8 cellular contexts compared by ENCODE assay signal in genomic region chr10:80453715-80454525, GRCh38. TPM values are rescaled to one million over a fixed set of nuclear protein-coding genes. Genes with fewer than 3 reads are reported as not detected.
DNase-seq lines count a peak whose midpoint lies in the region; ATAC-seq, FAIRE-seq and TF ChIP-seq lines count a peak whose summit lies in the region.

TSS of gene TSPAN14 (plus strand) at chr10:80454310. CDS start at chr10:80489234, 34,924 bp downstream.

- peak within 1 kb of the TSS; percentile 98 for H3K4me3 Mint-ChIP-seq in chondrocyte (ENCODE audit: unreplicated experiment)

- H3K27ac Mint-ChIP-seq in chondrocyte (ENCODE audit: unreplicated experiment): peak within 1 kb of the TSS; percentile 91

- peak within 1 kb of the TSS; percentile 80 to 81 for H3K4me3 ChIP-seq in kidney (ENCODE audit: low read length in 2 of 2)

- peak; percentile 67 for ATAC-seq in HG02678 (IDR thresholded peaks at IDR 0.05; ENCODE audit: unreplicated experiment)

- H3K36me3 Mint-ChIP-seq in chondrocyte (ENCODE audit: low read depth): no peaks in the 10 kb centered on the region

- no peaks in the 10 kb centered on the region for H3K9me3 ChIP-seq in kidney (ENCODE audit: control insufficient read depth in 1 of 2, low read length in 2 of 2)

- H3K4me1 Mint-ChIP-seq in chondrocyte (ENCODE audit: low read depth): peaks cover 35% of the 10 kb centered on the region

- H3K27me3 Mint-ChIP-seq in chondrocyte (ENCODE audit: low read depth): no peaks in the 10 kb centered on the region

- no peaks in the 10 kb centered on the region for H3K9me3 Mint-ChIP-seq in chondrocyte (ENCODE audit: low read depth)

- peaks cover 30 to 39% of the 10 kb centered on the region in 2 donors for H3K4me1 ChIP-seq in kidney (ENCODE audit: control insufficient read depth in 1 of 2, insufficient read depth in 1 of 2, low read depth in 1 of 2, low read length in 2 of 2)

- no peak for FAIRE-seq in kidney (lab: Jason Lieb, UNC)

- H3K9ac ChIP-seq in kidney (ENCODE audit: low read length in 2 of 2): peak within 1 kb of the TSS; percentile 67 to 86

- DNase-seq in NCI-H2107 (lab: John Stamatoyannopoulos, UW) (peak; percentile 19), NCI-H2107 treated with DMSO at 0.1 percent for 48 hours (lab: John Stamatoyannopoulos, UW; ENCODE audit: unreplicated experiment) (no peak), NCI-H1694 (lab: John Stamatoyannopoulos, UW) (peak; percentile 8), chondrocyte (ENCODE audit: low spot score) (no peak), kidney (peak; percentile 96)
- DNase-seq in activated CD4-positive, CD25-positive, alpha-beta regulatory T cell treated with anti-CD3 and anti-CD28 coated beads, Interleukin-2, amount 50 U/mL, for 72 hours: peak; percentile 78
- DNase-seq in stimulated activated CD4-positive, alpha-beta T cell treated with anti-CD3 and anti-CD28 coated beads, Interleukin-15, amount 100 ng/mL, for 1 hour (ENCODE audit: low read depth in 1 of 2, low spot score in 1 of 2): peak; percentile 61 to 65

- H3K27ac ChIP-seq in kidney (ENCODE audit: low read depth in 2 of 2, low read length in 2 of 2): peak within 1 kb of the TSS; percentile 86 to 89

- intact Hi-C loops in kidney (cut with DNase I): no loop called here

- H3K36me3 ChIP-seq in kidney (ENCODE audit: control insufficient read depth in 1 of 2, insufficient read depth in 2 of 2, low read length in 2 of 2): no peaks in the 10 kb centered on the region

- no peak for TF ChIP-seq CTCF in chondrocyte (IDR thresholded peaks at IDR 0.05)
- TF ChIP-seq CTCF in kidney (IDR thresholded peaks at IDR 0.05; ENCODE audit: borderline replicate concordance, extremely low read depth, insufficient read depth): no peak

RNA-seq across cellular contexts. Expression of gene TSPAN14, which starts in this region (rescaled TPM):
- total RNA-seq in chondrocyte (23.0 to 57.4 TPM (median 53.8 TPM) in 3 replicates), kidney (183 TPM)
- polyA plus RNA-seq in kidney (ENCODE audit: insufficient read depth, low read depth, low replicate concordance): 36.8 TPM

Comparison
In these comparisons a context has a peak if more than half of its experiments do, and no peak if none do; other contexts are left out.
1. DNase-seq: peak in NCI-H2107 (single experiment), NCI-H1694 (single experiment), activated CD4-positive, CD25-positive, alpha-beta regulatory T cell treated with anti-CD3 and anti-CD28 coated beads, Interleukin-2, amount 50 U/mL, for 72 hours (single experiment), kidney (single experiment) and stimulated activated CD4-positive, alpha-beta T cell treated with anti-CD3 and anti-CD28 coated beads, Interleukin-15, amount 100 ng/mL, for 1 hour (2 of 2); none in NCI-H2107 treated with DMSO at 0.1 percent for 48 hours (single experiment) and chondrocyte (single experiment).